Comparison of ENCODE assay signal across 22 cellular contexts in genomic region chr5:88657166-88657565, GRCh38.
"Had no signal": no experiment of that assay in that cellular context is flagged by ENCODE, and none has a peak within 500 bp of the region (broad histone marks: within the 10 kb centered on the region; RNA-seq: fewer than 3 reads in every experiment).

No MANE protein-coding gene starts in this region.

- H3K27ac ChIP-seq: epithelial cell of prostate, esophagus muscularis mucosa, gastrocnemius medialis, sigmoid colon, skin epidermis, thyroid gland had no signal

- H3K36me3 Mint-ChIP-seq: stimulated activated naive B cell treated with anti-CD40 and anti-IgM and Interleukin-4, amounts not matched to agents 10 μg/mL and 1 μg/mL and 100 μg/mL, for 72 hours; type B pancreatic cell had no signal

- DNase-seq: effector memory CD8-positive, alpha-beta T cell; gastrocnemius medialis; immature natural killer cell; left cardiac atrium; left ventricle myocardium superior; mesenchymal stem cell; midbrain; posterior cingulate gyrus; sigmoid colon; stimulated activated CD4-positive, alpha-beta T cell treated with anti-CD3 and anti-CD28 coated beads, Interleukin-2, amount 100 ng/mL, for 24 hours; stimulated activated CD4-positive, alpha-beta T cell treated with anti-CD3 and anti-CD28 coated beads, Interleukin-4, amount 100 ng/mL, for 4 hours; stimulated activated naive B cell treated with anti-CD40 and anti-IgM and Interleukin-4, amounts not matched to agents 10 μg/mL and 1 μg/mL and 100 μg/mL, for 72 hours; stimulated activated naive CD8-positive, alpha-beta T cell treated with anti-CD3 and anti-CD28 coated beads, Interleukin-15, amount 100 ng/mL, for 72 hours; thyroid gland had no signal

- H3K27ac Mint-ChIP-seq: effector memory CD8-positive, alpha-beta T cell; immature natural killer cell; nephron; stimulated activated naive B cell treated with anti-CD40 and anti-IgM and Interleukin-4, amounts not matched to agents 10 μg/mL and 1 μg/mL and 100 μg/mL, for 72 hours; stimulated activated naive CD8-positive, alpha-beta T cell treated with anti-CD3 and anti-CD28 coated beads, Interleukin-15, amount 100 ng/mL, for 72 hours; type B pancreatic cell had no signal

- H3K9me3 Mint-ChIP-seq: effector memory CD8-positive, alpha-beta T cell; nephron; stimulated activated naive CD8-positive, alpha-beta T cell treated with anti-CD3 and anti-CD28 coated beads, Interleukin-15, amount 100 ng/mL, for 72 hours; type B pancreatic cell had no signal

- H3K9me3 ChIP-seq: esophagus muscularis mucosa, gastrocnemius medialis, sigmoid colon, thyroid gland had no signal

- H3K36me3 ChIP-seq: esophagus muscularis mucosa, gastrocnemius medialis, sigmoid colon, thyroid gland had no signal

- FAIRE-seq: keratinocyte, urothelium cell line had no signal

- ATAC-seq: effector memory CD8-positive, alpha-beta T cell; gastrocnemius medialis; left cardiac atrium; left ventricle myocardium superior; stimulated activated naive B cell treated with anti-CD40 and anti-IgM and Interleukin-4, amounts not matched to agents 10 μg/mL and 1 μg/mL and 100 μg/mL, for 72 hours; stimulated activated naive CD8-positive, alpha-beta T cell treated with anti-CD3 and anti-CD28 coated beads, Interleukin-15, amount 100 ng/mL, for 72 hours had no signal

- H3K4me3 ChIP-seq: esophagus muscularis mucosa, gastrocnemius medialis, lung, sigmoid colon, skin epidermis, thyroid gland had no signal

- H3K4me3 Mint-ChIP-seq: effector memory CD8-positive, alpha-beta T cell; immature natural killer cell; nephron; stimulated activated naive B cell treated with anti-CD40 and anti-IgM and Interleukin-4, amounts not matched to agents 10 μg/mL and 1 μg/mL and 100 μg/mL, for 72 hours; stimulated activated naive CD8-positive, alpha-beta T cell treated with anti-CD3 and anti-CD28 coated beads, Interleukin-15, amount 100 ng/mL, for 72 hours; type B pancreatic cell had no signal
